In the genomic region with DNA sequence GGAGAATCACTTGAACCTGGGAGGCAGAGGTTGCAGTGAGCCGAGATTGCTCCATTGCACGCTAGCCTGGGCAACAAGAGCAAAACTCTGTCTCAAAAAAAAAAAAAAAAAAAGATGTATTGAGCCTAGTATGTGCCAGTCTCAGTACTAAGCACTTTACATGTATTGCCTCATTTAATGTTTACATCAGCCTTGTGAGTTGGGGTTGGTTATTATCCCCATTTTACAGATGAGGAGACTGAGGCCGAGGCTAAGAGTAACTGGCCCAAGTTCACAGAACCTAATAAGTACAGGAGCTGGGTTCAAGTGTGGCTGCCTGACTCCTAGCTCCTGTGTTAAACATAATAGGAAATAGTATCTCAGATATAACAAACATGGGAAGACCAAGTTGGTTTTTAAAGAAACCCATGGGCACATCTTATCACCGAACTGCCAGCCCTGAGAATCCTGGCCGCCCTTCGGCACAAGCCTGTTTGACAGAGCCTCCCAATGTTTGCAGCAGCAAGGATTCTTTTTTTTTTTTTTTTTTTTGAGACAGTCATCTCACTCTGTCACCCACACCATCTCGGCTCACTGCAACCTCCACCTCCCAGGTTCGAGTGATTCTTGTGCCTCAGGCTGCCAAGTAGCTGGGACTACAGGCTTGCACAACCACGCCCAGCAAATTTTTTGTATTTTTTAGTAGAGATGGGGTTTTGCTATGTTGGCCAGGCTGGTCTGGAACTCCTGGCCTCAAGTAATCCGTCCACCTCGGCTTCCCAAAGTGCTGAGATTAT, we compare ENCODE assay signal across 22 cellular contexts. TPM values are rescaled to one million over a fixed set of nuclear protein-coding genes. Genes with fewer than 3 reads are reported as not detected.
"Had no signal": no experiment of that assay in that cellular context is flagged by ENCODE, and none has a peak within 500 bp of the region (broad histone marks: within the 10 kb centered on the region; RNA-seq: fewer than 3 reads in every experiment).

No MANE protein-coding gene starts in this region.

- FAIRE-seq: bronchial epithelial cell, pancreas had no signal

- ATAC-seq: activated T-cell treated with anti-CD3 and anti-CD28 coated beads, Interleukin-2, amount 50 U/mL, for 72 hours; pancreas; psoas muscle; sciatic nerve; stimulated activated memory B cell treated with anti-CD40 and anti-IgM and Interleukin-4, amounts not matched to agents 10 μg/mL and 1 μg/mL and 100 μg/mL, for 72 hours had no signal

- H3K9me3 ChIP-seq: pancreas, psoas muscle, testis had no signal

- H3K4me2 ChIP-seq: hepatocyte, smooth muscle cell had no signal

- H3K4me3 ChIP-seq: hepatocyte, pancreas, psoas muscle, smooth muscle cell, testis had no signal

- H3K4me1 ChIP-seq: pancreas, psoas muscle had no signal

- H3K27ac ChIP-seq: epithelial cell of prostate, hepatocyte, pancreas, psoas muscle, testis had no signal

- H3K36me3 ChIP-seq: pancreas had no signal

- H3K27me3 ChIP-seq: hepatocyte, pancreas, testis had no signal

- H2AFZ ChIP-seq: hepatocyte had no signal

- DNase-seq: activated CD4-positive, alpha-beta memory T cell treated with anti-CD3 and anti-CD28 coated beads for 36 hours; activated CD4-positive, alpha-beta T cell treated with anti-CD3 and anti-CD28 coated beads for 48 hours; activated CD4-positive, CD25-positive, alpha-beta regulatory T cell; activated effector memory CD4-positive, alpha-beta T cell treated with Interleukin-2 at 50 U/mL for 16 hours; activated naive CD4-positive, alpha-beta T cell treated with anti-CD3 and anti-CD28 coated beads, Interleukin-2, amount 10 ng/mL, durations not matched to agents 7 days and 5 days; activated T-cell treated with anti-CD3 and anti-CD28 coated beads, Interleukin-2, amount 50 U/mL, for 72 hours; immature natural killer cell; nephron progenitor cell; stimulated activated CD4-positive, alpha-beta T cell treated with anti-CD3 and anti-CD28 coated beads, Interleukin-15, amount 100 ng/mL, for 24 hours; testis had no signal

- H3K79me2 ChIP-seq: hepatocyte had no signal

RNA-seq across cellular contexts. Expression of a gene that starts 39.8 kb away (rescaled TPM):
- total RNA-seq: fibroblast of villous mesenchyme, hepatocyte, kidney epithelial cell, mononuclear cell had no signal
- polyA plus RNA-seq: hepatocyte, immature natural killer cell, liver had no signal

RNA-seq across cellular contexts. Expression of a gene that starts 39.8 kb away (rescaled TPM):
- polyA plus RNA-seq: immature natural killer cell had no signal

RNA-seq across cellular contexts. Expression of a gene that starts 56.3 kb away (rescaled TPM):
- total RNA-seq: activated CD4-positive, alpha-beta memory T cell treated with anti-CD3 and anti-CD28 coated beads for 36 hours; bronchial epithelial cell had no signal
- polyA plus RNA-seq: immature natural killer cell had no signal
